In genomic region chr12:29223936-29224921, GRCh38 we compare ENCODE assay signal across 19 cellular contexts.
DNase-seq lines count a peak whose midpoint lies in the region; ATAC-seq, FAIRE-seq and TF ChIP-seq lines count a peak whose summit lies in the region.
"Had no signal": no experiment of that assay in that cellular context is flagged by ENCODE, and none has a peak within 500 bp of the region (broad histone marks: within the 10 kb centered on the region; RNA-seq: fewer than 3 reads in every experiment).

No MANE protein-coding gene starts in this region.

- H3K4me3 ChIP-seq in HEK293 (ENCODE audit: low read depth, low read length) (no peak overlapping the region), astrocyte (ENCODE audit: insufficient read depth, low read depth, low read length) (no peak overlapping the region)
- H3K4me3 ChIP-seq: GM23338, MG63 had no signal

- ATAC-seq in GM19452 (IDR thresholded peaks at IDR 0.05; ENCODE audit: unreplicated experiment), result no peak
- ATAC-seq: GM23338 had no signal

- H3K4me1 Mint-ChIP-seq in astrocyte (ENCODE audit: low read depth, unreplicated experiment), result peaks cover 9% of the 10 kb centered on the region

- no peak overlapping the region for H3K27ac Mint-ChIP-seq in astrocyte (ENCODE audit: unreplicated experiment)
- H3K27ac Mint-ChIP-seq: GM23338 had no signal

- H3K36me3 ChIP-seq in HEK293 (ENCODE audit: control insufficient read depth in 2 of 2, insufficient read depth in 1 of 2, low read length in 2 of 2) (no peaks in the 10 kb centered on the region), astrocyte (ENCODE audit: insufficient read depth, low read length) (no peaks in the 10 kb centered on the region)

- H3K27me3 ChIP-seq in astrocyte (ENCODE audit: insufficient read depth, low read length), result no peaks in the 10 kb centered on the region
- H3K27me3 ChIP-seq: MG63 had no signal

- CTCF ChIA-PET in HEK293 (lab: Yijun Ruan, JAX), result no interaction called here

- peaks cover 2% of the 10 kb centered on the region for H3K36me3 Mint-ChIP-seq in astrocyte (ENCODE audit: low read depth, unreplicated experiment)

- no peak for FAIRE-seq in astrocyte (lab: Jason Lieb, UNC)
- FAIRE-seq: GM12891, GM18507 had no signal

- no peaks in the 10 kb centered on the region for H3K9me3 Mint-ChIP-seq in astrocyte (ENCODE audit: unreplicated experiment)

- DNase-seq in astrocyte (ENCODE audit: low read depth), result peak; percentile 57
- DNase-seq in iris pigment epithelial cell (ENCODE audit: low read depth), result peak; percentile 39
- no peak for DNase-seq in NCI-H1436 treated with DMSO at 0.1 percent for 48 hours (lab: John Stamatoyannopoulos, UW)
- DNase-seq in middle frontal gyrus (ENCODE audit: extremely low spot score, low spot score), result no peak
- DNase-seq in epidermal melanocyte (ENCODE audit: insufficient read length, low spot score), result no peak
- DNase-seq: CD4-positive, alpha-beta memory T cell; DND-41; Karpas-422; MG63; NCI-H1105 treated with DMSO at 0.1 percent for 48 hours; NCI-H187; NCI-H345; NCI-H69; SW 1271 had no signal

- peak overlapping the region; percentile 21 for H3K4me2 ChIP-seq in astrocyte (ENCODE audit: low read length)
- H3K4me2 ChIP-seq: GM23338 had no signal

- no peak overlapping the region for H2AFZ ChIP-seq in astrocyte (ENCODE audit: low read depth, low read length)
- H2AFZ ChIP-seq: GM23338 had no signal

- H4K20me1 ChIP-seq in astrocyte (ENCODE audit: insufficient read depth, low read length), result no peaks in the 10 kb centered on the region

- no peaks in the 10 kb centered on the region for H3K27me3 Mint-ChIP-seq in astrocyte (ENCODE audit: low read depth, unreplicated experiment)
- H3K27me3 Mint-ChIP-seq: CD4-positive, alpha-beta memory T cell had no signal

- H3K9ac ChIP-seq in astrocyte (ENCODE audit: low read length), result no peak overlapping the region

- H3K9me3 ChIP-seq in HEK293 (ENCODE audit: control insufficient read depth, insufficient read depth, low read depth, low read length) (no peaks in the 10 kb centered on the region), astrocyte (ENCODE audit: insufficient read depth, low read depth, low read length) (no peaks in the 10 kb centered on the region)

- POLR2A ChIA-PET in HEK293 (lab: Yijun Ruan, JAX), result no interaction called here

- no peak for TF ChIP-seq CTCF in HEK293 (tag by site-specific recombination; IDR thresholded peaks at IDR 0.05)
- no peak for TF ChIP-seq CTCF in astrocyte (IDR thresholded peaks at IDR 0.05; ENCODE audit: insufficient read depth, low read depth, low read length)

- H3K4me1 ChIP-seq in HEK293 (ENCODE audit: control insufficient read depth, insufficient read depth, low read length) (no peaks in the 10 kb centered on the region), astrocyte (ENCODE audit: insufficient read depth, low read length) (peaks cover 9% of the 10 kb centered on the region)

- H3K79me2 ChIP-seq in astrocyte (ENCODE audit: insufficient read depth, low read length), result no peaks in the 10 kb centered on the region

- no peak overlapping the region for H3K27ac ChIP-seq in HEK293 (ENCODE audit: extremely low read depth, low read depth, low read length)
- peak overlapping the region; percentile 11 for H3K27ac ChIP-seq in astrocyte (ENCODE audit: low read depth, low read length)

- H3K4me3 Mint-ChIP-seq in astrocyte (ENCODE audit: unreplicated experiment), result no peak overlapping the region
- H3K4me3 Mint-ChIP-seq: CD4-positive, alpha-beta memory T cell; GM23338 had no signal

TF ChIP-seq in HEK293, 187 proteins besides CTCF, POLR2A, EP300 and RAD21:
- 0 out of 2 replicates have a peak, but pooled peaks have one; percentile 9 for TF ChIP-seq PRDM6 (tag by site-specific recombination; IDR thresholded peaks at IDR 0.05)
- TF ChIP-seq, protein P1, sequence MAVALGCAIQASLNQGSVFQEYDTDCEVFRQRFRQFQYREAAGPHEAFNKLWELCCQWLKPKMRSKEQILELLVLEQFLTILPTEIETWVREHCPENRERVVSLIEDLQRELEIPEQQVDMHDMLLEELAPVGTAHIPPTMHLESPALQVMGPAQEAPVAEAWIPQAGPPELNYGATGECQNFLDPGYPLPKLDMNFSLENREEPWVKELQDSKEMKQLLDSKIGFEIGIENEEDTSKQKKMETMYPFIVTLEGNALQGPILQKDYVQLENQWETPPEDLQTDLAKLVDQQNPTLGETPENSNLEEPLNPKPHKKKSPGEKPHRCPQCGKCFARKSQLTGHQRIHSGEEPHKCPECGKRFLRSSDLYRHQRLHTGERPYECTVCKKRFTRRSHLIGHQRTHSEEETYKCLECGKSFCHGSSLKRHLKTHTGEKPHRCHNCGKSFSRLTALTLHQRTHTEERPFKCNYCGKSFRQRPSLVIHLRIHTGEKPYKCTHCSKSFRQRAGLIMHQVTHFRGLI (tag by site-specific recombination; IDR thresholded peaks at IDR 0.05), result no peak
TF ChIP-seq in HEK293: peak in this region for 1.

Comparison
In these comparisons a context has a peak if more than half of its experiments do, and no peak if none do; other contexts are left out.
1. DNase-seq: peak in astrocyte (single experiment) and iris pigment epithelial cell (single experiment); none in NCI-H1436 treated with DMSO at 0.1 percent for 48 hours (single experiment), middle frontal gyrus (single experiment) and epidermal melanocyte (single experiment).